In genomic region chr11:60332923-60333322, GRCh38 we compare ENCODE assay signal across 19 cellular contexts. TPM values are rescaled to one million over a fixed set of nuclear protein-coding genes. Genes with fewer than 3 reads are reported as not detected.
DNase-seq lines count a peak whose midpoint lies in the region; ATAC-seq and TF ChIP-seq lines count a peak whose summit lies in the region.
"Had no signal": no experiment of that assay in that cellular context is flagged by ENCODE, and none has a peak within 500 bp of the region (broad histone marks: within the 10 kb centered on the region; RNA-seq: fewer than 3 reads in every experiment).

No MANE protein-coding gene starts in this region.

- intact Hi-C loops in heart left ventricle (cut with DNase I) = no loop called here
- intact Hi-C loops in left ventricle myocardium inferior (cut with micrococcal nuclease) = no loop called here

- H3K4me3 ChIP-seq in heart left ventricle = no peak overlapping the region
- H3K4me3 ChIP-seq in left ventricle myocardium inferior = no peak overlapping the region
- no peak overlapping the region for H3K4me3 ChIP-seq in fibroblast of villous mesenchyme (ENCODE audit: low read depth, low read length)
- no peak overlapping the region for H3K4me3 ChIP-seq in trophoblast cell (ENCODE audit: low read depth, low read length)
- no peak overlapping the region for H3K4me3 ChIP-seq in hepatocyte

- no peak overlapping the region for H2BK5ac ChIP-seq in trophoblast cell (ENCODE audit: low read depth, low read length, poor library complexity)

- H3K9me3 ChIP-seq in heart left ventricle = peaks cover 0 to 22% (median 1%) of the 10 kb centered on the region in 12 donors
- peaks cover 33% of the 10 kb centered on the region for H3K9me3 ChIP-seq in left ventricle myocardium inferior (replicated peaks)
- H3K9me3 ChIP-seq in trophoblast cell (ENCODE audit: insufficient read depth, low read depth, low read length) = no peaks in the 10 kb centered on the region
- no peaks in the 10 kb centered on the region for H3K9me3 ChIP-seq in hepatocyte (ENCODE audit: low read depth)

- H2BK120ac ChIP-seq in trophoblast cell (ENCODE audit: insufficient read depth, low read length, poor library complexity) = no peak overlapping the region

- H2BK12ac ChIP-seq in trophoblast cell (ENCODE audit: low read length) = no peak overlapping the region

- no peaks in the 10 kb centered on the region for H3K36me3 ChIP-seq in heart left ventricle
- H3K36me3 ChIP-seq in left ventricle myocardium inferior = no peaks in the 10 kb centered on the region
- no peaks in the 10 kb centered on the region for H3K36me3 ChIP-seq in trophoblast cell (ENCODE audit: control insufficient read depth in 1 of 2, insufficient read depth in 2 of 2, low read length in 2 of 2)
- no peaks in the 10 kb centered on the region for H3K36me3 ChIP-seq in hepatocyte (replicated peaks; ENCODE audit: insufficient read depth, low read depth)

- no peak overlapping the region for H3K4ac ChIP-seq in trophoblast cell (ENCODE audit: low read depth, low read length)

- H4K20me1 ChIP-seq in hepatocyte (ENCODE audit: insufficient read depth, poor library complexity, severe bottlenecking) = no peaks in the 10 kb centered on the region

- no peak overlapping the region for H4K91ac ChIP-seq in trophoblast cell (ENCODE audit: low read depth, low read length)

- H3K79me2 ChIP-seq in trophoblast cell (ENCODE audit: control insufficient read depth, insufficient read depth, low read length, poor library complexity) (no peaks in the 10 kb centered on the region), hepatocyte (no peaks in the 10 kb centered on the region)

- peak overlapping the region in 3 of 12 donors; percentile 40 to 90 (median 52) for H3K27ac ChIP-seq in heart left ventricle
- no peak overlapping the region for H3K27ac ChIP-seq in left ventricle myocardium inferior (replicated peaks)
- no peak overlapping the region for H3K27ac ChIP-seq in trophoblast cell (ENCODE audit: low read depth, low read length)
- H3K27ac ChIP-seq in hepatocyte = no peak overlapping the region

- no peak for TF ChIP-seq CTCF in heart left ventricle (IDR thresholded peaks at IDR 0.05)
- TF ChIP-seq CTCF in left ventricle myocardium inferior (IDR thresholded peaks at IDR 0.05; ENCODE audit: borderline replicate concordance) = no peak
- TF ChIP-seq CTCF in fibroblast of villous mesenchyme (IDR thresholded peaks at IDR 0.05; ENCODE audit: insufficient read depth, low read depth, low read length) = no peak
- TF ChIP-seq CTCF in hepatocyte (IDR thresholded peaks at IDR 0.05; ENCODE audit: poor library complexity) = no peak

- TF ChIP-seq POLR2A in heart left ventricle (IDR thresholded peaks at IDR 0.05) = no peak

- H4K12ac ChIP-seq in trophoblast cell (ENCODE audit: low read depth, low read length) = no peak overlapping the region

- WGBS in heart left ventricle, 4 donors = 0 to 69% (median 34%) methylated on average over 1 of the region's 1 CpG
- WGBS in trophoblast cell (ENCODE audit: extremely low coverage, insufficient coverage, insufficient read length) = no CpG with 5 or more reads among the region's 1 CpG
- WGBS in hepatocyte (ENCODE audit: low lambda C conversion rate, missing lambda C conversion rate) = 77% methylated on average over 1 of the region's 1 CpG

- H3K9ac ChIP-seq in trophoblast cell (ENCODE audit: low read length) = no peak overlapping the region

- H3K23ac ChIP-seq in trophoblast cell (ENCODE audit: low read length) = no peak overlapping the region

- peaks cover 0 to 31% (median 0%) of the 10 kb centered on the region in 12 donors for H3K4me1 ChIP-seq in heart left ventricle
- no peaks in the 10 kb centered on the region for H3K4me1 ChIP-seq in left ventricle myocardium inferior
- H3K4me1 ChIP-seq in trophoblast cell (ENCODE audit: control insufficient read depth in 1 of 2, insufficient read depth in 2 of 2, low read length in 2 of 2) = no peaks in the 10 kb centered on the region
- H3K4me1 ChIP-seq in hepatocyte (ENCODE audit: insufficient read depth) = no peaks in the 10 kb centered on the region

- H3K4me2 ChIP-seq in trophoblast cell (ENCODE audit: low read length) (no peak overlapping the region), hepatocyte (no peak overlapping the region)

- no peak overlapping the region for H3K18ac ChIP-seq in trophoblast cell (ENCODE audit: low read length)

- DNase-seq in heart left ventricle = no peak
- DNase-seq in left ventricle myocardium inferior = no peak
- DNase-seq in fibroblast of villous mesenchyme (ENCODE audit: low read depth) = peak; percentile 6
- peak; percentile 4 to 29 for DNase-seq in trophoblast cell
- DNase-seq in stimulated activated CD4-positive, alpha-beta T cell treated with anti-CD3 and anti-CD28 coated beads, Interleukin-12 subunit alpha, Interleukin-12 subunit beta, amount 100 ng/mL, for 4 hours = no peak
- no peak for DNase-seq in HUDEP-2 (lab: John Stamatoyannopoulos, UW; ENCODE audit: unreplicated experiment in 76 of 76)
- no peak for DNase-seq in hepatocyte (ENCODE audit: low spot score)
- DNase-seq: Calu3; CD8-positive, alpha-beta T cell; GOT3; KBM-7; NCI-H1694 treated with DMSO at 0.1 percent for 48 hours; NK-92 treated with Interleukin-12 subunit alpha and Interleukin-12 subunit beta, amount 100 ng/mL, for 24 hours had no signal

- no peak overlapping the region for H4K8ac ChIP-seq in trophoblast cell (ENCODE audit: low read depth, low read length)

- H3K27me3 ChIP-seq in heart left ventricle = no peaks in the 10 kb centered on the region
- H3K27me3 ChIP-seq in left ventricle myocardium inferior (ENCODE audit: low read depth) = no peaks in the 10 kb centered on the region
- no peaks in the 10 kb centered on the region for H3K27me3 ChIP-seq in trophoblast cell (ENCODE audit: insufficient read depth, low read length)
- no peaks in the 10 kb centered on the region for H3K27me3 ChIP-seq in hepatocyte

- H2AK5ac ChIP-seq in trophoblast cell (ENCODE audit: low read length) = no peak overlapping the region

- no peak overlapping the region for H2AFZ ChIP-seq in trophoblast cell (ENCODE audit: insufficient read depth, low read length, poor library complexity)
- no peak overlapping the region for H2AFZ ChIP-seq in hepatocyte

- peaks cover 4% of the 10 kb centered on the region for H3K79me1 ChIP-seq in trophoblast cell (ENCODE audit: low read length)

- H3K9me2 ChIP-seq in hepatocyte (replicated peaks; ENCODE audit: insufficient read depth) = no peaks in the 10 kb centered on the region

- ATAC-seq in heart left ventricle = peak in 3 of 4 donors; percentile 49 to 72 (median 62)
- ATAC-seq: CD8-positive, alpha-beta T cell; HCT116 had no signal

- H3K14ac ChIP-seq in trophoblast cell (ENCODE audit: low read length) = no peak overlapping the region

RNA-seq across cellular contexts. Expression of gene MS4A6E, which starts 5.9 kb away (rescaled TPM):
- not detected for total RNA-seq in heart left ventricle
- under 1 TPM in 1 of 2 donors, not detected in 1; 0.18 TPM for polyA plus RNA-seq in heart left ventricle
- not detected for total RNA-seq in left ventricle myocardium inferior
- not detected in 2 replicates for total RNA-seq in fibroblast of villous mesenchyme
- polyA plus RNA-seq in trophoblast cell (2013) = 0.11 and 0.14 TPM in 2 replicates
- total RNA-seq in hepatocyte = not detected in 2 replicates
- not detected in 2 replicates for polyA plus RNA-seq in hepatocyte
- total RNA-seq: A172; Calu3; CD8-positive, alpha-beta T cell; NCI-H460; OCI-LY7; RPMI7951 had no signal
- polyA plus RNA-seq: BJ had no signal

RNA-seq across cellular contexts. Expression of gene MS4A7, which starts 45.4 kb away (rescaled TPM):
- total RNA-seq in heart left ventricle = 10 to 100 TPM in 4 of 9 donors, 1 to 10 TPM in 5; 5.4 to 57.1 (median 9.8) TPM
- 1 to 10 TPM; 2.7 to 3.5 TPM for polyA plus RNA-seq in heart left ventricle
- 13.1 TPM for total RNA-seq in left ventricle myocardium inferior
- not detected in 2 replicates for total RNA-seq in fibroblast of villous mesenchyme
- polyA plus RNA-seq in trophoblast cell (2013) = 0.25 and 0.26 TPM in 2 replicates
- total RNA-seq in hepatocyte = 0.16 and 0.60 TPM in 2 replicates
- 0.51 and 1.8 TPM in 2 replicates for polyA plus RNA-seq in hepatocyte
- total RNA-seq: A172; Calu3; CD8-positive, alpha-beta T cell; NCI-H460; RPMI7951 had no signal
- polyA plus RNA-seq: BJ had no signal

RNA-seq across cellular contexts. Expression of gene MS4A4A, which starts 52.5 kb away (rescaled TPM):
- total RNA-seq in heart left ventricle (10 to 100 TPM in 4 of 9 donors, 1 to 10 TPM in 5; 4.1 to 72.2 (median 10.0) TPM), left ventricle myocardium inferior (13.9 TPM), fibroblast of villous mesenchyme (not detected in 2 replicates), hepatocyte (1.8 and 5.3 TPM in 2 replicates)
- polyA plus RNA-seq in heart left ventricle (1 to 10 TPM; 4.3 to 8.0 TPM), hepatocyte (0.48 and 0.69 TPM in 2 replicates)
- 0.11 and 0.17 TPM in 2 replicates for polyA plus RNA-seq in trophoblast cell (2013)
- total RNA-seq: A172; Calu3; CD8-positive, alpha-beta T cell; NCI-H460; OCI-LY7; RPMI7951 had no signal
- polyA plus RNA-seq: BJ had no signal

Comparison
In these comparisons a context has a peak if more than half of its experiments do, and no peak if none do; other contexts are left out.
1. DNase-seq: peak in fibroblast of villous mesenchyme (single experiment) and trophoblast cell (2 of 2); none in heart left ventricle (0 of 5), left ventricle myocardium inferior (single experiment), stimulated activated CD4-positive, alpha-beta T cell treated with anti-CD3 and anti-CD28 coated beads, Interleukin-12 subunit alpha, Interleukin-12 subunit beta, amount 100 ng/mL, for 4 hours (single experiment), HUDEP-2 (0 of 76) and hepatocyte (single experiment).